8 cellular contexts compared by ENCODE assay signal in the genomic region with DNA sequence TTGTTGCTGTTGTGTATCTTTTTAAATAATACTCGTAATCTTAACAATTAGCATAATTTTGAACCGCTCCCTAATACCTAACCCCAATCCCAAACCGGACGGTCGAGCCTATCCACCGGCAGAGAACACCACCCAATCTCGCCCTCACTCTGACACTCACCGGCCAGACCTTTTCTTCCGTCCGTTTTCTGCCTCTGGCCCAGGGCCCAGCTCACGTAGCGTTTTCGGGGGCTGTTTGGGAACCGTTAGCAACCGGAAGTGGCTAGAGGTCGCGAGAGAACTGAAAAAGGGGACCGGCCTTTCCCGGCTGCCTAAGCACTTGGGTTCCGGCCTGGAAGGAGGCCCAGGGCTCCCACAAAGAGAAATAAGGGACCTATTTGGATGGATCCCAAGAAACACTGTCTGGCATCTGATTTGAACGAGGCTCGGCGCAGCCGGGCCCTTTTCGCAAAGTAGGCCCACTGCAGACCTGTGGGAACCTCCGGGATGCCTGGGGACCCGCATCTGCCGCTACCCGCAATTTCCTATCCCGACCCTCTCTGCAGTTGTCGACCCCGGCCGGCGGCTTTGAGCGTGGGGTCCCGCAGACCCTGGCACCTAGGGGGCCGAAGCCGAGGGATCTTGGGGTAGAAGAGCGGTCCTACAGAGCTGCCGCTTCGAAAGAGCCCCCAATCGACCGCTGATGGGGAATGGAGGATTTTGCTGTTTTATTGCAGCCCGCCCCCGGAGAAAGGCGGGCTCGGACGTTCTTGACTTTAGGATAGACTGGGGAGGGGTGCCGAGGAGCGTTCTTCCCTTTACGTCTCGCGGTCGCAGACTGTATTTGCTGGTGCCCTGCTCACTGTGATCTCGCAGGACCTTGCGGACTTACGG. TPM values are rescaled to one million over a fixed set of nuclear protein-coding genes. Genes with fewer than 3 reads are reported as not detected.
A peak's percentile ranks its signal among the peaks of the same experiment; 100 is the strongest.
DNase-seq lines count a peak whose midpoint lies in the region; ATAC-seq and TF ChIP-seq lines count a peak whose summit lies in the region.

No MANE protein-coding gene starts in this region.

- peak; percentile 58 for ATAC-seq in HG02938 (IDR thresholded peaks at IDR 0.05; ENCODE audit: unreplicated experiment)
- ATAC-seq in aorta (ENCODE audit: low FRiP score) = peak; percentile 94

- TF ChIP-seq POLR2A in GM15510 (IDR thresholded peaks at IDR 0.05; ENCODE audit: borderline replicate concordance, extremely low read depth, insufficient read length) = peak; percentile 70

- H3K4me3 ChIP-seq in astrocyte of the cerebellum (ENCODE audit: low read depth, low read length) (peak overlapping the region; percentile 80), rectal smooth muscle tissue (ENCODE audit: low read length) (peak overlapping the region; percentile 84), aorta (ENCODE audit: low read length in 2 of 2) (peak overlapping the region; percentile 88 to 91)

- H3K9ac ChIP-seq in rectal smooth muscle tissue (ENCODE audit: low read length) = peak overlapping the region; percentile 81

- DNase-seq in NCI-H187 treated with DMSO at 0.1 percent for 48 hours (lab: John Stamatoyannopoulos, UW) (peak; percentile 65), T-helper 22 cell (ENCODE audit: low read depth) (peak; percentile 43), astrocyte of the cerebellum (ENCODE audit: low read depth) (peak; percentile 92), hepatic stellate cell (ENCODE audit: low spot score) (peak; percentile 75), aorta (peak; percentile 94 to 96)

- intact Hi-C loops in aorta (cut with DNase I) = loop anchor here in 1 of 2 donors (5.0 to 10.0 kb wide), 2 partner anchors 118 to 220 kb away; partner anchors contain the start of genes NKAPL and ZKSCAN4

- H3K27me3 ChIP-seq in rectal smooth muscle tissue (ENCODE audit: control insufficient read depth, insufficient read depth, low read length) = no peaks in the 10 kb centered on the region
- no peaks in the 10 kb centered on the region for H3K27me3 ChIP-seq in aorta (ENCODE audit: control insufficient read depth in 1 of 2, insufficient read depth in 2 of 2, low read length in 1 of 2)

- peak overlapping the region; percentile 93 for H3K27ac ChIP-seq in rectal smooth muscle tissue (ENCODE audit: low read depth, low read length)
- peak overlapping the region; percentile 91 to 99 for H3K27ac ChIP-seq in aorta (ENCODE audit: low read depth in 1 of 2, low read length in 2 of 2)

- TF ChIP-seq CTCF in astrocyte of the cerebellum (IDR thresholded peaks at IDR 0.05; ENCODE audit: low read depth, low read length, missing control alignments) = no peak

- H3K36me3 ChIP-seq in rectal smooth muscle tissue (ENCODE audit: control insufficient read depth, insufficient read depth, low read length) = no peaks in the 10 kb centered on the region
- H3K36me3 ChIP-seq in aorta (ENCODE audit: control insufficient read depth in 1 of 2, insufficient read depth in 2 of 2, low read length in 1 of 2) = no peaks in the 10 kb centered on the region

- H3K9me3 ChIP-seq in aorta (ENCODE audit: control insufficient read depth, low read length) = no peaks in the 10 kb centered on the region

- H3K4me1 ChIP-seq in rectal smooth muscle tissue (ENCODE audit: control insufficient read depth, insufficient read depth, low read length) (peaks cover 14% of the 10 kb centered on the region), aorta (ENCODE audit: control insufficient read depth in 1 of 2, insufficient read depth in 2 of 2, low read length in 2 of 2) (no peaks in the 10 kb centered on the region)

- in situ Hi-C loops in astrocyte of the cerebellum (cut with HindIII; ENCODE audit: low sequenced_read_pairs) = no loop called here

- WGBS in aorta, 2 donors = 0% methylated on average over 57 of the region's 57 CpGs

RNA-seq across cellular contexts. Expression of gene ZKSCAN8, which starts 4.9 kb away (rescaled TPM):
- 10 to 100 TPM; 20.7 to 31.8 TPM for total RNA-seq in aorta
- polyA plus RNA-seq in aorta = 10 to 100 TPM in 1 of 2 donors, 1 to 10 TPM in 1; 2.3 to 12.5 TPM

RNA-seq across cellular contexts. Expression of gene ZSCAN16, which starts 12.4 kb away (rescaled TPM):
- total RNA-seq in aorta = 1 to 10 TPM; 4.4 to 5.0 TPM
- polyA plus RNA-seq in aorta = 1 to 10 TPM; 4.5 to 7.3 TPM

RNA-seq across cellular contexts. Expression of gene ZNF165, which starts 56.5 kb away (rescaled TPM):
- total RNA-seq in aorta = under 1 TPM; 0.24 to 0.42 TPM
- polyA plus RNA-seq in aorta = 1 to 10 TPM in 1 of 2 donors, under 1 TPM in 1; 0.61 to 2.1 TPM

Comparison
In these comparisons a context has a peak if more than half of its experiments do, and no peak if none do; other contexts are left out.
1. Peak in every context shown above with its lines: DNase-seq, ATAC-seq, H3K4me3 ChIP-seq and H3K27ac ChIP-seq.
2. DNase-seq: peak in every context shown above with its lines; median percentile 95 in aorta; 92 in astrocyte of the cerebellum; 75 in hepatic stellate cell; 65 in NCI-H187 treated with DMSO at 0.1 percent for 48 hours; 43 in T-helper 22 cell.